Comparison of ENCODE assay signal across 13 cellular contexts in the genomic region with DNA sequence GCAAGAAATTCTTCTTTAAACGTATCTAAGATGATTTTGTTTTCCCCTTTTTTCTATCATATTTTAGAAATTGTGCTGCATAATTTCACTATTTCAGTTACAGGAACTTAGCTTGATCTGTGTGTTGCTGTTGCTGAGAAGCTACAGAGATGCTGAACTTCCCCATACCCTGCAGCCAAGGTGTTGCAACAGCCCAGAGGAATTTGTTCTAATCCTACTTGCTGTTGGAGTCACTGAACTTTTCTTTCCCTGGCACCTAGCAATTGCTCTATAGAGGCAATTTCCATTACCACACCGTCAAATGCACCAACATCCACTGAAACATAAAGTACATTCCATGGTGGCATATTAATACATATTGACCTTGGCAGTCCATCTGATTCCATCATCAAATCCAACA.
"Had no signal": no experiment of that assay in that cellular context is flagged by ENCODE, and none has a peak within 500 bp of the region (broad histone marks: within the 10 kb centered on the region; RNA-seq: fewer than 3 reads in every experiment).

No MANE protein-coding gene starts in this region.

- H3K4me1 Mint-ChIP-seq: nephron progenitor cell, T-helper 17 cell had no signal

- H3K4me3 Mint-ChIP-seq: nephron progenitor cell, T-helper 17 cell had no signal

- H3K27ac Mint-ChIP-seq: nephron progenitor cell, T-helper 17 cell had no signal

- H2AFZ ChIP-seq: hepatocyte had no signal

- H3K9me3 Mint-ChIP-seq: nephron progenitor cell had no signal

- H3K27ac ChIP-seq: adrenal gland, dorsolateral prefrontal cortex, hepatocyte, left ventricle myocardium inferior, tibial artery had no signal

- H3K79me2 ChIP-seq: hepatocyte had no signal

- H3K4me2 ChIP-seq: hepatocyte, smooth muscle cell had no signal

- H3K36me3 ChIP-seq: adrenal gland, left ventricle myocardium inferior, tibial artery had no signal

- DNase-seq: activated naive CD4-positive, alpha-beta T cell treated with anti-CD3 and anti-CD28 coated beads, Interleukin-2, amount 50 U/mL, for 16 hours; cerebellar nuclear complex; dorsolateral prefrontal cortex; kidney; left ventricle myocardium inferior; mesendoderm; nephron progenitor cell; T-helper 17 cell had no signal

- H3K4me3 ChIP-seq: adrenal gland, dorsolateral prefrontal cortex, hepatocyte, left ventricle myocardium inferior, smooth muscle cell, tibial artery had no signal

- H3K27me3 ChIP-seq: adrenal gland, dorsolateral prefrontal cortex, hepatocyte, tibial artery had no signal

- H3K4me1 ChIP-seq: adrenal gland, left ventricle myocardium inferior, tibial artery had no signal

- ATAC-seq: T-helper 17 cell had no signal

- FAIRE-seq: endometrium, kidney had no signal

- H3K9me3 ChIP-seq: adrenal gland, left ventricle myocardium inferior, tibial artery had no signal
